Comparison of ENCODE assay signal across 8 cellular contexts in genomic region chr15:40859206-40859851, GRCh38. TPM values are rescaled to one million over a fixed set of nuclear protein-coding genes. Genes with fewer than 3 reads are reported as not detected.
DNase-seq lines count a peak whose midpoint lies in the region; ATAC-seq, FAIRE-seq and TF ChIP-seq lines count a peak whose summit lies in the region.

No MANE protein-coding gene starts in this region.

- ATAC-seq in GM18867 (IDR thresholded peaks at IDR 0.05; ENCODE audit: unreplicated experiment) (peak; percentile 59), HG02885 (IDR thresholded peaks at IDR 0.05; ENCODE audit: poor library complexity, unreplicated experiment) (no peak)

- no peak for FAIRE-seq in small intestine (lab: Jason Lieb, UNC)

- H3K36me3 ChIP-seq in hepatocyte (replicated peaks; ENCODE audit: insufficient read depth, low read depth) (no peaks in the 10 kb centered on the region), small intestine (ENCODE audit: control insufficient read depth in 2 of 2, insufficient read depth in 2 of 2, low read length in 2 of 2) (peaks cover 3 to 9% of the 10 kb centered on the region in 2 donors)

- CTCF ChIA-PET in AG04450 (lab: Charles Lee): interaction anchor here (0.6 to 5.9 kb wide), 24 partner anchors 11 to 457 kb away, joined by 3 to 171 read pairs (median 6); partner anchors contain the start of genes SPINT1 and VPS18

- no peak overlapping the region for H2AFZ ChIP-seq in hepatocyte

- no peak overlapping the region for H3K4me2 ChIP-seq in hepatocyte

- POLR2A ChIA-PET in AG04450 (lab: Yijun Ruan, JAX): interaction anchor here (2.5 kb wide), 1 partner anchor 35 kb away, joined by 14 read pairs; the partner anchor contains the start of gene VPS18

- DNase-seq in AG04450 (ENCODE audit: low read depth, low spot score) (peak; percentile 27), NCI-H1092 (lab: John Stamatoyannopoulos, UW) (peak; percentile 41), T-helper 22 cell (ENCODE audit: low read depth) (peak; percentile 52), anterior cingulate cortex (lab: John Stamatoyannopoulos, UW) (peak in 35 of 58 donors; percentile 5 to 70 (median 30)), hepatocyte (ENCODE audit: low spot score) (peak; percentile 84), small intestine (peak; percentile 85)

- TF ChIP-seq CTCF in AG04450 (IDR thresholded peaks at IDR 0.05; ENCODE audit: low read depth, low read length) (peak; percentile 75), hepatocyte (IDR thresholded peaks at IDR 0.05; ENCODE audit: poor library complexity) (peak; percentile 71)

- H3K27me3 ChIP-seq in AG04450 (ENCODE audit: control insufficient read depth, insufficient read depth, low read length) (peaks cover 13% of the 10 kb centered on the region), hepatocyte (no peaks in the 10 kb centered on the region), small intestine (ENCODE audit: control insufficient read depth in 2 of 2, insufficient read depth in 2 of 2, low read length in 2 of 2) (no peaks in the 10 kb centered on the region)

- no peaks in the 10 kb centered on the region for H4K20me1 ChIP-seq in hepatocyte (ENCODE audit: insufficient read depth, poor library complexity, severe bottlenecking)

- H3K9me2 ChIP-seq in hepatocyte (replicated peaks; ENCODE audit: insufficient read depth): no peaks in the 10 kb centered on the region

- H3K9me3 ChIP-seq in AG04450 (ENCODE audit: control insufficient read depth, insufficient read depth, low read length): no peaks in the 10 kb centered on the region
- H3K9me3 ChIP-seq in hepatocyte (ENCODE audit: low read depth): no peaks in the 10 kb centered on the region
- no peaks in the 10 kb centered on the region for H3K9me3 ChIP-seq in small intestine (ENCODE audit: control insufficient read depth, low read depth)

- H3K79me2 ChIP-seq in hepatocyte: no peaks in the 10 kb centered on the region

- H3K4me1 ChIP-seq in hepatocyte (ENCODE audit: insufficient read depth): peaks cover 16% of the 10 kb centered on the region
- H3K4me1 ChIP-seq in small intestine (ENCODE audit: control insufficient read depth in 2 of 2, insufficient read depth in 1 of 2, low read depth in 1 of 2, low read length in 1 of 2): no peaks in the 10 kb centered on the region

- WGBS in hepatocyte (ENCODE audit: low lambda C conversion rate, missing lambda C conversion rate): 51% methylated on average over 18 of the region's 18 CpGs
- WGBS in small intestine, 3 donors: 29 to 39% (median 36%) methylated on average over 18 of the region's 18 CpGs

- H3K27ac ChIP-seq in AG04450 (ENCODE audit: low read depth, low read length) (no peak overlapping the region), hepatocyte (peak overlapping the region; percentile 74), small intestine (ENCODE audit: low read depth in 1 of 2, low read length in 1 of 2) (peak overlapping the region in 1 of 2 donors; percentile 64)

- H3K4me3 ChIP-seq in AG04450 (ENCODE audit: low read depth, low read length) (no peak overlapping the region), hepatocyte (no peak overlapping the region), small intestine (ENCODE audit: low read depth in 1 of 2, low read length in 2 of 2) (no peak overlapping the region)

RNA-seq across cellular contexts. Expression of gene RHOV, which starts 14.7 kb away (rescaled TPM):
- polyA plus RNA-seq in AG04450 (2011; rRNA removed): 0.04 and 0.10 TPM in 2 replicates
- polyA minus RNA-seq in AG04450 (2011; rRNA and poly(A)+ RNA removed): not detected in 2 replicates
- 1.2 and 1.7 TPM in 2 replicates for total RNA-seq in hepatocyte
- polyA plus RNA-seq in hepatocyte: 5.7 and 6.1 TPM in 2 replicates
- 1 to 10 TPM in 2 of 3 donors, under 1 TPM in 1; 0.67 to 1.9 (median 1.8) TPM for polyA plus RNA-seq in small intestine

RNA-seq across cellular contexts. Expression of gene SPINT1, which starts 15.5 kb away (rescaled TPM):
- polyA plus RNA-seq in AG04450 (2011; rRNA removed) (0.87 and 0.94 TPM in 2 replicates), hepatocyte (233 and 252 TPM in 2 replicates), small intestine (100 to 1,000 TPM in 2 of 3 donors, 10 to 100 TPM in 1; 85.0 to 258 (median 170) TPM)
- polyA minus RNA-seq in AG04450 (2011; rRNA and poly(A)+ RNA removed): 2.3 and 3.2 TPM in 2 replicates
- 155 and 197 TPM in 2 replicates for total RNA-seq in hepatocyte

RNA-seq across cellular contexts. Expression of gene PPP1R14D, which starts 30.8 kb away (rescaled TPM):
- polyA plus RNA-seq in AG04450 (2011; rRNA removed) (not detected in 2 replicates), hepatocyte (0.47 TPM in 1 of 2 replicates, not detected in the other), small intestine (100 to 1,000 TPM; 104 to 348 (median 348) TPM)
- not detected in 2 replicates for polyA minus RNA-seq in AG04450 (2011; rRNA and poly(A)+ RNA removed)
- total RNA-seq in hepatocyte: 0.24 TPM in 1 of 2 replicates, not detected in the other

RNA-seq across cellular contexts. Expression of gene VPS18, which starts 34.9 kb away (rescaled TPM):
- polyA plus RNA-seq in AG04450 (2011; rRNA removed): 18.7 and 25.7 TPM in 2 replicates
- polyA minus RNA-seq in AG04450 (2011; rRNA and poly(A)+ RNA removed): 51.0 and 79.5 TPM in 2 replicates
- total RNA-seq in hepatocyte: 38.3 and 40.1 TPM in 2 replicates
- polyA plus RNA-seq in hepatocyte: 34.6 and 40.3 TPM in 2 replicates
- polyA plus RNA-seq in small intestine: 10 to 100 TPM in 2 of 3 donors, 1 to 10 TPM in 1; 7.6 to 11.2 (median 10.3) TPM

RNA-seq across cellular contexts. Expression of gene DNAJC17, which starts 52.1 kb away (rescaled TPM):
- polyA plus RNA-seq in AG04450 (2011; rRNA removed) (25.8 and 31.7 TPM in 2 replicates), hepatocyte (53.9 and 59.2 TPM in 2 replicates), small intestine (10 to 100 TPM; 54.5 to 95.9 (median 63.8) TPM)
- 30.8 and 42.7 TPM in 2 replicates for polyA minus RNA-seq in AG04450 (2011; rRNA and poly(A)+ RNA removed)
- total RNA-seq in hepatocyte: 18.3 and 36.5 TPM in 2 replicates

Comparison
In these comparisons a context has a peak if more than half of its experiments do, and no peak if none do; other contexts are left out.
1. DNase-seq: peak in every context shown above with its lines; median percentile 85 in small intestine; 84 in hepatocyte; 52 in T-helper 22 cell; 41 in NCI-H1092; 30 in anterior cingulate cortex; 27 in AG04450.
2. RNA of gene SPINT1, which starts 15.5 kb away (polyA plus RNA-seq): 233 to 252 TPM in hepatocyte and 85.0 to 258 TPM in small intestine; 0.87 to 0.94 TPM in AG04450; every median in the first group is over 10 times any median in the second.
3. RNA of gene PPP1R14D, which starts 30.8 kb away (polyA plus RNA-seq): 104 to 348 TPM in small intestine; 0.47 TPM in hepatocyte and not detected in AG04450; every median in the first group is over 10 times any median in the second.